17 cellular contexts compared by ENCODE assay signal in the genomic region with DNA sequence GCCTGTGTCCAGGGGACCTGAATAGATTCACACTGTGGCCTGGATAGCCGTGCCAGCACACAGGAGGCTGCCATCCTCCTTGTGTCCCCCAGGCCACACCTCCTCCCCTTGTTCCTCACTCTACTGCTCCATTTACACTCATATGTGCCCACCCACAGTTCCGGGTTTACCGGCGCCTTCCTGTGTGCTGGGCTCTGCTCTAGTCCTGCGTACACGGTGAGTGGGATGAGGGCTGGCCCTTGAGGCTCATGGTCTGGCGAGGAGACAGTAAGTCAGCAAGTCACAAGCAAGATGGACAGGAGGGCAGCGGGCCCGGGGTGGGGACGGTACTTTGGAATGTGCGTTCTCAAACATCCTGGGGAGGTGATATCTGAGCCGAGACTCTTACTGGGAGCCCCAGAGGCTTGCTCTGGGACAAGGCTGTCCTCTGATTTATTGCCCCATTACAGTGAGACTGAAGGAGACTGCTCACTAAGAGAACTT. TPM values are rescaled to one million over a fixed set of nuclear protein-coding genes. Genes with fewer than 3 reads are reported as not detected.
"Had no signal": no experiment of that assay in that cellular context is flagged by ENCODE, and none has a peak within 500 bp of the region (broad histone marks: within the 10 kb centered on the region; RNA-seq: fewer than 3 reads in every experiment).

No MANE protein-coding gene starts in this region.

- DNase-seq: activated CD4-positive, alpha-beta T cell treated with anti-CD3 and anti-CD28 coated beads for 48 hours; activated CD8-positive, alpha-beta memory T cell treated with anti-CD3 and anti-CD28 coated beads, Interleukin-2, amount 50 U/mL, for 48 hours; activated CD8-positive, alpha-beta T cell treated with anti-CD3 and anti-CD28 coated beads, Interleukin-2, amount 10 ng/mL, durations not matched to agents 7 days and 5 days; activated naive CD4-positive, alpha-beta T cell; activated naive CD8-positive, alpha-beta T cell treated with anti-CD3 and anti-CD28 coated beads, Interleukin-2, amount 10 ng/mL, durations not matched to agents 7 days and 5 days; anterior cingulate cortex; brain microvascular endothelial cell; effector CD8-positive, alpha-beta T cell; foreskin melanocyte; lower lobe of right lung; mucosa of descending colon; naive thymus-derived CD8-positive, alpha-beta T cell; right cardiac atrium; stimulated activated naive CD8-positive, alpha-beta T cell treated with anti-CD3 and anti-CD28 coated beads, Interleukin-15, amount 100 ng/mL, for 72 hours had no signal

- H3K4me1 Mint-ChIP-seq: central memory CD8-positive, alpha-beta T cell; stimulated activated naive CD8-positive, alpha-beta T cell treated with anti-CD3 and anti-CD28 coated beads, Interleukin-15, amount 100 ng/mL, for 72 hours had no signal

- H3K36me3 ChIP-seq: brain microvascular endothelial cell, lower lobe of right lung, prostate gland had no signal

- H3K9me3 ChIP-seq: lower lobe of right lung, mucosa of descending colon, prostate gland had no signal

- H3K27ac ChIP-seq: brain microvascular endothelial cell, lower lobe of right lung, prostate gland had no signal

- H3K4me3 ChIP-seq: lower lobe of right lung, mucosa of descending colon, prostate gland had no signal

- H3K4me3 Mint-ChIP-seq: activated CD8-positive, alpha-beta T cell treated with anti-CD3 and anti-CD28 coated beads, Interleukin-2, amount 10 ng/mL, durations not matched to agents 7 days and 5 days; activated naive CD8-positive, alpha-beta T cell treated with anti-CD3 and anti-CD28 coated beads, Interleukin-2, amount 10 ng/mL, durations not matched to agents 7 days and 5 days; central memory CD8-positive, alpha-beta T cell; naive thymus-derived CD8-positive, alpha-beta T cell; stimulated activated naive CD8-positive, alpha-beta T cell treated with anti-CD3 and anti-CD28 coated beads, Interleukin-15, amount 100 ng/mL, for 72 hours; T-helper 1 cell treated with Interleukin-12 subunit alpha and Interleukin-12 subunit beta and Interleukin-4 antibody, amounts not matched to agents 30 μg/mL and 1 μg/mL, for 36 hours had no signal

- H3K27me3 ChIP-seq: brain microvascular endothelial cell had no signal

- H3K27ac Mint-ChIP-seq: activated CD8-positive, alpha-beta T cell treated with anti-CD3 and anti-CD28 coated beads, Interleukin-2, amount 10 ng/mL, durations not matched to agents 7 days and 5 days; activated naive CD8-positive, alpha-beta T cell treated with anti-CD3 and anti-CD28 coated beads, Interleukin-2, amount 10 ng/mL, durations not matched to agents 7 days and 5 days; naive thymus-derived CD8-positive, alpha-beta T cell; T-helper 1 cell treated with Interleukin-12 subunit alpha and Interleukin-12 subunit beta and Interleukin-4 antibody, amounts not matched to agents 30 μg/mL and 1 μg/mL, for 36 hours had no signal

- H3K4me1 ChIP-seq: lower lobe of right lung, prostate gland had no signal

- H3K36me3 Mint-ChIP-seq: activated naive CD8-positive, alpha-beta T cell treated with anti-CD3 and anti-CD28 coated beads, Interleukin-2, amount 10 ng/mL, durations not matched to agents 7 days and 5 days; naive thymus-derived CD8-positive, alpha-beta T cell had no signal

- H3K27me3 Mint-ChIP-seq: activated naive CD8-positive, alpha-beta T cell treated with anti-CD3 and anti-CD28 coated beads, Interleukin-2, amount 10 ng/mL, durations not matched to agents 7 days and 5 days had no signal

- ATAC-seq: activated CD8-positive, alpha-beta T cell treated with anti-CD3 and anti-CD28 coated beads, Interleukin-2, amount 10 ng/mL, durations not matched to agents 7 days and 5 days; mucosa of descending colon; naive thymus-derived CD8-positive, alpha-beta T cell; right cardiac atrium; stimulated activated naive CD8-positive, alpha-beta T cell treated with anti-CD3 and anti-CD28 coated beads, Interleukin-15, amount 100 ng/mL, for 72 hours had no signal

- H3K9me3 Mint-ChIP-seq: central memory CD8-positive, alpha-beta T cell; naive thymus-derived CD8-positive, alpha-beta T cell; stimulated activated naive CD8-positive, alpha-beta T cell treated with anti-CD3 and anti-CD28 coated beads, Interleukin-15, amount 100 ng/mL, for 72 hours; T-helper 1 cell treated with Interleukin-12 subunit alpha and Interleukin-12 subunit beta and Interleukin-4 antibody, amounts not matched to agents 30 μg/mL and 1 μg/mL, for 36 hours had no signal

RNA-seq across cellular contexts. Expression of a gene that starts 32.4 kb away (rescaled TPM):
- total RNA-seq: activated CD8-positive, alpha-beta T cell treated with anti-CD3 and anti-CD28 coated beads, Interleukin-2, amount 10 ng/mL, durations not matched to agents 7 days and 5 days; activated naive CD8-positive, alpha-beta T cell treated with anti-CD3 and anti-CD28 coated beads, Interleukin-2, amount 10 ng/mL, durations not matched to agents 7 days and 5 days; mucosa of descending colon; naive thymus-derived CD8-positive, alpha-beta T cell had no signal
- polyA plus RNA-seq: naive thymus-derived CD8-positive, alpha-beta T cell had no signal
